ENCODE assay signal across 40 cellular contexts in the genomic region with DNA sequence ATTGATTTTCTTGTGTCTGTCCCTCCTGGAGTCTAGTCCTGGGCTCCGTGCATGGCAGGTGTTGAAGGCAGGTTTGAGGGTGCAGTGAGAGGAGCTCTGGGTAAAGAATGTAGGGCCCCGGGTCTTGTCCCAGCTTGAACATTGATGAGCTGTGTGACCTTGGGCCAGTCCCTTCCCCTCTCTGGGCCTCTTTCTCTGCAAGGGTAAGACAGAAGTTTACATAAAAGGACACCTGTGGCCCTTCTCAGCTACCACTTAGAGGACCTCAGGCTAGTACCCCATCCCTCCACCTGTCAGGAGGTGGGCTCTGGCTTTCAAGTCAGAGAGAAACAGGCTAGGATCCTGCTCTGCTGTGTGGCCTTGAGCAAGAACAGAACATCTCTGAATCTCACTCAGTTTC.
"Had no signal": no experiment of that assay in that cellular context is flagged by ENCODE, and none has a peak within 500 bp of the region (broad histone marks: within the 10 kb centered on the region; RNA-seq: fewer than 3 reads in every experiment).

No MANE protein-coding gene starts in this region.

- ATAC-seq: activated naive CD4-positive, alpha-beta T cell treated with anti-CD3 and anti-CD28 coated beads, Interleukin-2, amount 50 U/mL, for 72 hours; activated naive CD8-positive, alpha-beta T cell treated with anti-CD3 and anti-CD28 coated beads, Interleukin-2, amount 50 U/mL, for 24 hours; activated T-cell treated with anti-CD3 and anti-CD28 coated beads, Interleukin-2, amount 50 U/mL, for 4 hours; activated T-cell treated with anti-CD3 and anti-CD28 coated beads, Interleukin-2, amount 50 U/mL, for 72 hours; activated T-helper 17 cell treated with anti-CD3 and anti-CD28 coated beads, Interleukin-2, amount 50 U/mL, for 72 hours; body of pancreas had no signal

- H3K27ac ChIP-seq: adrenal gland, ascending aorta, body of pancreas, brain microvascular endothelial cell, breast epithelium, cardiac muscle cell had no signal

- FAIRE-seq: astrocyte, bronchial epithelial cell had no signal

- H3K4me1 Mint-ChIP-seq: activated naive CD4-positive, alpha-beta T cell treated with anti-CD3 and anti-CD28 coated beads, Interleukin-2, amount 10 ng/mL, durations not matched to agents 7 days and 5 days; activated naive CD4-positive, alpha-beta T cell treated with anti-CD3 and anti-CD28 coated beads, Interleukin-2, amount 50 U/mL, for 24 hours; activated naive CD8-positive, alpha-beta T cell treated with anti-CD3 and anti-CD28 coated beads for 36 hours; activated naive CD8-positive, alpha-beta T cell treated with anti-CD3 and anti-CD28 coated beads, Interleukin-2, amount 10 ng/mL, durations not matched to agents 7 days and 5 days; activated T-helper 17 cell treated with anti-CD3 and anti-CD28 coated beads, Interleukin-2, amount 50 U/mL, for 72 hours; brain; central memory CD8-positive, alpha-beta T cell had no signal

- H3K27me3 ChIP-seq: adrenal gland, ascending aorta, cardiac muscle cell had no signal

- H3K36me3 ChIP-seq: adrenal gland, ascending aorta, brain microvascular endothelial cell, breast epithelium, cardiac muscle cell had no signal

- H3K4me3 ChIP-seq: adrenal gland, ascending aorta, body of pancreas, breast epithelium, cardiac muscle cell had no signal

- H3K4me1 ChIP-seq: adrenal gland, ascending aorta, body of pancreas, breast epithelium had no signal

- H3K36me3 Mint-ChIP-seq: activated naive CD4-positive, alpha-beta T cell treated with anti-CD3 and anti-CD28 coated beads, Interleukin-2, amount 10 ng/mL, durations not matched to agents 7 days and 5 days; activated naive CD4-positive, alpha-beta T cell treated with anti-CD3 and anti-CD28 coated beads, Interleukin-2, amount 50 U/mL, for 24 hours; activated naive CD4-positive, alpha-beta T cell treated with anti-CD3 and anti-CD28 coated beads, Interleukin-2, amount 50 U/mL, for 72 hours; activated naive CD8-positive, alpha-beta T cell; activated naive CD8-positive, alpha-beta T cell treated with anti-CD3 and anti-CD28 coated beads for 36 hours; activated naive CD8-positive, alpha-beta T cell treated with anti-CD3 and anti-CD28 coated beads, Interleukin-2, amount 10 ng/mL, durations not matched to agents 7 days and 5 days; brain had no signal

- H3K4me3 Mint-ChIP-seq: activated naive CD4-positive, alpha-beta T cell treated with anti-CD3 and anti-CD28 coated beads for 36 hours; activated naive CD4-positive, alpha-beta T cell treated with anti-CD3 and anti-CD28 coated beads, Interleukin-2, amount 10 ng/mL, durations not matched to agents 7 days and 5 days; activated naive CD4-positive, alpha-beta T cell treated with anti-CD3 and anti-CD28 coated beads, Interleukin-2, amount 50 U/mL, for 24 hours; activated naive CD8-positive, alpha-beta T cell; activated naive CD8-positive, alpha-beta T cell treated with anti-CD3 and anti-CD28 coated beads for 36 hours; activated naive CD8-positive, alpha-beta T cell treated with anti-CD3 and anti-CD28 coated beads, Interleukin-2, amount 10 ng/mL, durations not matched to agents 7 days and 5 days; activated naive CD8-positive, alpha-beta T cell treated with anti-CD3 and anti-CD28 coated beads, Interleukin-2, amount 50 U/mL, for 24 hours; activated T-cell treated with anti-CD3 and anti-CD28 coated beads, Interleukin-2, amount 50 U/mL, for 24 hours; activated T-cell treated with anti-CD3 and anti-CD28 coated beads, Interleukin-2, amount 50 U/mL, for 4 hours; activated T-cell treated with anti-CD3 and anti-CD28 coated beads, Interleukin-2, amount 50 U/mL, for 72 hours; activated T-helper 1 cell treated with anti-CD3 and anti-CD28 coated beads, Interleukin-12 subunit alpha, Interleukin-12 subunit beta, Interleukin-2, Interleukin-4 antibody, amounts not matched to agents 30 ng/mL and 10 ng/mL and 1 ng/mL, durations not matched to agents 14 hours and 24 hours and 36 hours; activated T-helper 17 cell treated with anti-CD3 and anti-CD28 coated beads, Interleukin-2, amount 50 U/mL, for 72 hours; brain; central memory CD8-positive, alpha-beta T cell had no signal

- H3K27ac Mint-ChIP-seq: activated naive CD4-positive, alpha-beta T cell treated with anti-CD3 and anti-CD28 coated beads for 36 hours; activated naive CD4-positive, alpha-beta T cell treated with anti-CD3 and anti-CD28 coated beads, Interleukin-2, amount 10 ng/mL, durations not matched to agents 7 days and 5 days; activated naive CD4-positive, alpha-beta T cell treated with anti-CD3 and anti-CD28 coated beads, Interleukin-2, amount 50 U/mL, for 24 hours; activated naive CD4-positive, alpha-beta T cell treated with anti-CD3 and anti-CD28 coated beads, Interleukin-2, amount 50 U/mL, for 72 hours; activated naive CD8-positive, alpha-beta T cell; activated naive CD8-positive, alpha-beta T cell treated with anti-CD3 and anti-CD28 coated beads for 36 hours; activated naive CD8-positive, alpha-beta T cell treated with anti-CD3 and anti-CD28 coated beads, Interleukin-2, amount 10 ng/mL, durations not matched to agents 7 days and 5 days; activated naive CD8-positive, alpha-beta T cell treated with anti-CD3 and anti-CD28 coated beads, Interleukin-2, amount 50 U/mL, for 24 hours; activated T-cell treated with anti-CD3 and anti-CD28 coated beads, Interleukin-2, amount 50 U/mL, for 24 hours; activated T-cell treated with anti-CD3 and anti-CD28 coated beads, Interleukin-2, amount 50 U/mL, for 72 hours; activated T-helper 1 cell treated with anti-CD3 and anti-CD28 coated beads, Interleukin-12 subunit alpha, Interleukin-12 subunit beta, Interleukin-2, Interleukin-4 antibody, amounts not matched to agents 30 ng/mL and 10 ng/mL and 1 ng/mL, durations not matched to agents 14 hours and 24 hours and 36 hours; activated T-helper 17 cell treated with anti-CD3 and anti-CD28 coated beads, Interleukin-2, amount 50 U/mL, for 72 hours; activated T-helper 2 cell treated with anti-CD3 and anti-CD28 coated beads, Interferon-gamma antibody, Interleukin-2, Interleukin-4, amounts not matched to agents 10 μg/mL and 5 μg/mL and 100 μg/mL, durations not matched to agents 14 hours and 24 hours and 36 hours; brain had no signal

- H3K9me3 Mint-ChIP-seq: activated naive CD4-positive, alpha-beta T cell treated with anti-CD3 and anti-CD28 coated beads, Interleukin-2, amount 50 U/mL, for 24 hours; central memory CD8-positive, alpha-beta T cell had no signal

- H3K9me3 ChIP-seq: body of pancreas had no signal

- DNase-seq: activated effector memory CD4-positive, alpha-beta T cell treated with anti-CD3 and anti-CD28 coated beads, Interleukin-2, amount 50 U/mL, for 16 hours; activated effector memory CD4-positive, alpha-beta T cell treated with Interleukin-2 at 50 U/mL for 16 hours; activated gamma-delta T cell; activated gamma-delta T cell treated with Interleukin-2 at 50 U/mL for 16 hours; activated naive CD4-positive, alpha-beta T cell; activated naive CD4-positive, alpha-beta T cell treated with anti-CD3 and anti-CD28 coated beads for 36 hours; activated naive CD4-positive, alpha-beta T cell treated with anti-CD3 and anti-CD28 coated beads, Interleukin-2, amount 10 ng/mL, durations not matched to agents 7 days and 5 days; activated naive CD4-positive, alpha-beta T cell treated with anti-CD3 and anti-CD28 coated beads, Interleukin-2, amount 50 U/mL, for 16 hours; activated naive CD4-positive, alpha-beta T cell treated with Interleukin-2 at 50 U/mL for 16 hours; activated naive CD8-positive, alpha-beta T cell treated with anti-CD3 and anti-CD28 coated beads for 36 hours; activated naive CD8-positive, alpha-beta T cell treated with anti-CD3 and anti-CD28 coated beads, Interleukin-2, amount 10 ng/mL, durations not matched to agents 7 days and 5 days; activated naive CD8-positive, alpha-beta T cell treated with anti-CD3 and anti-CD28 coated beads, Interleukin-2, amount 50 U/mL, for 24 hours; activated T-cell treated with anti-CD3 and anti-CD28 coated beads, Interleukin-2, amount 50 U/mL, for 1 hour; activated T-cell treated with anti-CD3 and anti-CD28 coated beads, Interleukin-2, amount 50 U/mL, for 24 hours; activated T-cell treated with anti-CD3 and anti-CD28 coated beads, Interleukin-2, amount 50 U/mL, for 4 hours; activated T-cell treated with anti-CD3 and anti-CD28 coated beads, Interleukin-2, amount 50 U/mL, for 48 hours; activated T-cell treated with anti-CD3 and anti-CD28 coated beads, Interleukin-2, amount 50 U/mL, for 72 hours; adrenal gland; amniotic stem cell; amygdala; anterior cingulate cortex; aorta; body of pancreas; brain microvascular endothelial cell; caudate nucleus; central memory CD4-positive, alpha-beta T cell; cerebellar nuclear complex had no signal
